In the genomic region with DNA sequence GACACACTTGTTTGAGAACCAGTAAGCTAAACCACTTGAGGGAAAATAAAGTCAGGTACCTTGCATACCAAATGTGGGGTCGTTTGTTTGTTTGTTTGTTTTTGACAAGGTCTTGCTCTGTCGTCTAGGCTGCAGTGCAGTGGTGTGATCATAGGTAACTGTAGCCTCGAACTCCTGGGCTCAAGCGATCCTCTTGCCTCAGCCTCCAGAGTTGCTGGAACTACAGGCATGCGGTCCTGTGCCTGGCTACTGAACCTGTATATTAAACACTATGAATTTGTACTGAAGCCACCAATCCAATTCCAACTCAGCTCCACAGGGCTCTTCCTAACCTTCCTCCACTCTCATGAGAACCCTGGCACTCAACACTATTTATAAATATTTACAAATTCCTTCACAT, we compare ENCODE assay signal across 14 cellular contexts. TPM values are rescaled to one million over a fixed set of nuclear protein-coding genes. Genes with fewer than 3 reads are reported as not detected.
DNase-seq lines count a peak whose midpoint lies in the region; ATAC-seq and TF ChIP-seq lines count a peak whose summit lies in the region.
"Had no signal": no experiment of that assay in that cellular context is flagged by ENCODE, and none has a peak within 500 bp of the region (broad histone marks: within the 10 kb centered on the region; RNA-seq: fewer than 3 reads in every experiment).

No MANE protein-coding gene starts in this region.

- 92 to 100% methylated on average over 5 of the region's 5 CpGs for WGBS in endodermal cell (ENCODE audit: insufficient coverage in 1 of 2, insufficient read length in 1 of 2), 2 experiments

- no peak overlapping the region for H3K4me3 Mint-ChIP-seq in activated T-cell treated with anti-CD3 and anti-CD28 coated beads, Interleukin-2, amount 50 U/mL, for 72 hours
- H3K4me3 Mint-ChIP-seq in activated T-cell treated with anti-CD3 and anti-CD28 coated beads, Interleukin-2, amount 50 U/mL, for 24 hours: no peak overlapping the region
- H3K4me3 Mint-ChIP-seq in endodermal cell (no peak overlapping the region), progenitor cell of endocrine pancreas (ENCODE audit: low read depth) (no peak overlapping the region)
- H3K4me3 Mint-ChIP-seq: CD8-positive, alpha-beta memory T cell had no signal

- H3K4me1 Mint-ChIP-seq in activated T-cell treated with anti-CD3 and anti-CD28 coated beads, Interleukin-2, amount 50 U/mL, for 72 hours (ENCODE audit: low read depth): no peaks in the 10 kb centered on the region
- peaks cover 1% of the 10 kb centered on the region for H3K4me1 Mint-ChIP-seq in activated T-cell treated with anti-CD3 and anti-CD28 coated beads, Interleukin-2, amount 50 U/mL, for 24 hours (ENCODE audit: low read depth)
- H3K4me1 Mint-ChIP-seq in endodermal cell: no peaks in the 10 kb centered on the region
- peaks cover 11% of the 10 kb centered on the region for H3K4me1 Mint-ChIP-seq in progenitor cell of endocrine pancreas (ENCODE audit: low read depth)

- H3K9me3 ChIP-seq in endodermal cell (ENCODE audit: control insufficient read depth, low read length): no peaks in the 10 kb centered on the region
- no peaks in the 10 kb centered on the region for H3K9me3 ChIP-seq in upper lobe of right lung
- no peaks in the 10 kb centered on the region for H3K9me3 ChIP-seq in tibial artery

- no peak overlapping the region for H3K27ac ChIP-seq in endodermal cell (ENCODE audit: low read depth, low read length)
- H3K27ac ChIP-seq in upper lobe of right lung: no peak overlapping the region
- H3K27ac ChIP-seq in tibial artery: no peak overlapping the region
- H3K27ac ChIP-seq in brain microvascular endothelial cell: no peak overlapping the region
- H3K27ac ChIP-seq: 22Rv1, BLaER1 had no signal

- H3K4me3 ChIP-seq in endodermal cell (ENCODE audit: low read length) (no peak overlapping the region), upper lobe of right lung (no peak overlapping the region), tibial artery (no peak overlapping the region), brain microvascular endothelial cell (ENCODE audit: low read depth, low read length) (no peak overlapping the region)
- H3K4me3 ChIP-seq: BLaER1, GM12878 had no signal

- H3K27ac Mint-ChIP-seq in activated T-cell treated with anti-CD3 and anti-CD28 coated beads, Interleukin-2, amount 50 U/mL, for 72 hours: peak overlapping the region; percentile 59
- no peak overlapping the region for H3K27ac Mint-ChIP-seq in activated T-cell treated with anti-CD3 and anti-CD28 coated beads, Interleukin-2, amount 50 U/mL, for 24 hours
- H3K27ac Mint-ChIP-seq in endodermal cell (peak overlapping the region; percentile 55), progenitor cell of endocrine pancreas (peak overlapping the region; percentile 96)

- H3K4me1 ChIP-seq in endodermal cell (ENCODE audit: control insufficient read depth, insufficient read depth, low read length): no peaks in the 10 kb centered on the region
- H3K4me1 ChIP-seq in upper lobe of right lung: no peaks in the 10 kb centered on the region
- no peaks in the 10 kb centered on the region for H3K4me1 ChIP-seq in tibial artery

- no peak for ATAC-seq in activated T-cell treated with anti-CD3 and anti-CD28 coated beads, Interleukin-2, amount 50 U/mL, for 72 hours (replicated peaks in 1 of 2)
- no peak for ATAC-seq in upper lobe of right lung
- ATAC-seq: GM12878, HCT116 had no signal

- intact Hi-C loops in upper lobe of right lung (cut with DNase I) (no loop called here), tibial artery (cut with DNase I; ENCODE audit: low total_unique reads) (no loop called here)

- peaks cover 13% of the 10 kb centered on the region for H3K36me3 ChIP-seq in endodermal cell (ENCODE audit: control insufficient read depth, insufficient read depth, low read length)
- peaks cover 16% of the 10 kb centered on the region for H3K36me3 ChIP-seq in upper lobe of right lung
- peaks cover 0 to 22% (median 0%) of the 10 kb centered on the region in 3 donors for H3K36me3 ChIP-seq in tibial artery
- peaks cover under 1% of the 10 kb centered on the region for H3K36me3 ChIP-seq in brain microvascular endothelial cell (replicated peaks)

- no peak for TF ChIP-seq CTCF in endodermal cell (conservative IDR thresholded peaks at IDR 0.05)
- TF ChIP-seq CTCF in progenitor cell of endocrine pancreas (IDR thresholded peaks at IDR 0.05; ENCODE audit: unreplicated experiment): no peak
- no peak for TF ChIP-seq CTCF in upper lobe of right lung (IDR thresholded peaks at IDR 0.05)
- TF ChIP-seq CTCF in tibial artery (IDR thresholded peaks at IDR 0.05): no peak
- TF ChIP-seq CTCF in brain microvascular endothelial cell (IDR thresholded peaks at IDR 0.05; ENCODE audit: low read depth, low read length, missing control alignments): no peak

- peaks cover 4 to 5% of the 10 kb centered on the region in 2 donors for H3K36me3 Mint-ChIP-seq in activated T-cell treated with anti-CD3 and anti-CD28 coated beads, Interleukin-2, amount 50 U/mL, for 72 hours (ENCODE audit: insufficient read depth in 2 of 2)
- peaks cover 54% of the 10 kb centered on the region for H3K36me3 Mint-ChIP-seq in activated T-cell treated with anti-CD3 and anti-CD28 coated beads, Interleukin-2, amount 50 U/mL, for 24 hours (ENCODE audit: low read depth)
- peaks cover 56% of the 10 kb centered on the region for H3K36me3 Mint-ChIP-seq in endodermal cell (ENCODE audit: low read depth)
- peaks cover 24% of the 10 kb centered on the region for H3K36me3 Mint-ChIP-seq in progenitor cell of endocrine pancreas (ENCODE audit: insufficient read depth)

- H3K9me3 Mint-ChIP-seq in activated T-cell treated with anti-CD3 and anti-CD28 coated beads, Interleukin-2, amount 50 U/mL, for 72 hours: no peaks in the 10 kb centered on the region
- no peaks in the 10 kb centered on the region for H3K9me3 Mint-ChIP-seq in activated T-cell treated with anti-CD3 and anti-CD28 coated beads, Interleukin-2, amount 50 U/mL, for 24 hours
- peaks cover 4% of the 10 kb centered on the region for H3K9me3 Mint-ChIP-seq in endodermal cell
- no peaks in the 10 kb centered on the region for H3K9me3 Mint-ChIP-seq in progenitor cell of endocrine pancreas (ENCODE audit: low read depth)

- no peaks in the 10 kb centered on the region for H3K27me3 Mint-ChIP-seq in activated T-cell treated with anti-CD3 and anti-CD28 coated beads, Interleukin-2, amount 50 U/mL, for 72 hours (ENCODE audit: low read depth)
- no peaks in the 10 kb centered on the region for H3K27me3 Mint-ChIP-seq in activated T-cell treated with anti-CD3 and anti-CD28 coated beads, Interleukin-2, amount 50 U/mL, for 24 hours
- H3K27me3 Mint-ChIP-seq in endodermal cell (ENCODE audit: insufficient read depth): no peaks in the 10 kb centered on the region
- no peaks in the 10 kb centered on the region for H3K27me3 Mint-ChIP-seq in progenitor cell of endocrine pancreas
- H3K27me3 Mint-ChIP-seq: CD8-positive, alpha-beta memory T cell had no signal

- H3K27me3 ChIP-seq in endodermal cell (ENCODE audit: control insufficient read depth, insufficient read depth, low read length, poor library complexity, severe bottlenecking): no peaks in the 10 kb centered on the region
- no peaks in the 10 kb centered on the region for H3K27me3 ChIP-seq in upper lobe of right lung
- H3K27me3 ChIP-seq in tibial artery: no peaks in the 10 kb centered on the region
- no peaks in the 10 kb centered on the region for H3K27me3 ChIP-seq in brain microvascular endothelial cell (replicated peaks)
- H3K27me3 ChIP-seq: BLaER1 had no signal

- no peak for DNase-seq in activated T-cell treated with anti-CD3 and anti-CD28 coated beads, Interleukin-2, amount 50 U/mL, for 72 hours
- no peak for DNase-seq in activated T-cell treated with anti-CD3 and anti-CD28 coated beads, Interleukin-2, amount 50 U/mL, for 24 hours
- DNase-seq in endodermal cell (no peak), progenitor cell of endocrine pancreas (ENCODE audit: low spot score, unreplicated experiment) (no peak), upper lobe of right lung (peak; percentile 30), GDM1 (lab: John Stamatoyannopoulos, UW) (no peak), tibial artery (no peak), brain microvascular endothelial cell (no peak)
- DNase-seq: AML-193; CD8-positive, alpha-beta memory T cell had no signal

- in situ Hi-C loops in brain microvascular endothelial cell (cut with HindIII; ENCODE audit: low pct_ligation_motif_present, low sequenced_read_pairs): no loop called here

- H3K9ac ChIP-seq in endodermal cell (ENCODE audit: extremely low read depth, low read length, poor library complexity, severe bottlenecking): no peak overlapping the region
- H3K9ac ChIP-seq: BLaER1 had no signal

RNA-seq across cellular contexts. Expression of a gene that starts 51.9 kb away (rescaled TPM):
- total RNA-seq in activated T-cell treated with anti-CD3 and anti-CD28 coated beads, Interleukin-2, amount 50 U/mL, for 72 hours: 10 to 100 TPM; 45.4 to 62.3 TPM
- total RNA-seq in endodermal cell (10 to 100 TPM; 42.3 to 50.0 TPM), progenitor cell of endocrine pancreas (58.8 and 62.3 TPM in 2 replicates), upper lobe of right lung (71.9 TPM)
- polyA plus RNA-seq in endodermal cell (2013, experiment 1 of 2): 23.3 TPM
- polyA plus RNA-seq in endodermal cell (2013, experiment 2 of 2): 20.7 TPM

RNA-seq across cellular contexts. Expression of a gene that starts 59.4 kb away (rescaled TPM):
- 100 to 1,000 TPM; 135 to 152 TPM for total RNA-seq in activated T-cell treated with anti-CD3 and anti-CD28 coated beads, Interleukin-2, amount 50 U/mL, for 72 hours
- 10 to 100 TPM; 53.1 to 53.4 TPM for total RNA-seq in endodermal cell
- polyA plus RNA-seq in endodermal cell (2013, experiment 1 of 2): 60.9 TPM
- 51.8 TPM for polyA plus RNA-seq in endodermal cell (2013, experiment 2 of 2)
- total RNA-seq in progenitor cell of endocrine pancreas: 56.1 and 60.4 TPM in 2 replicates
- total RNA-seq in upper lobe of right lung: 32.0 TPM
